1 cellular context compared by ENCODE assay signal in the genomic region with DNA sequence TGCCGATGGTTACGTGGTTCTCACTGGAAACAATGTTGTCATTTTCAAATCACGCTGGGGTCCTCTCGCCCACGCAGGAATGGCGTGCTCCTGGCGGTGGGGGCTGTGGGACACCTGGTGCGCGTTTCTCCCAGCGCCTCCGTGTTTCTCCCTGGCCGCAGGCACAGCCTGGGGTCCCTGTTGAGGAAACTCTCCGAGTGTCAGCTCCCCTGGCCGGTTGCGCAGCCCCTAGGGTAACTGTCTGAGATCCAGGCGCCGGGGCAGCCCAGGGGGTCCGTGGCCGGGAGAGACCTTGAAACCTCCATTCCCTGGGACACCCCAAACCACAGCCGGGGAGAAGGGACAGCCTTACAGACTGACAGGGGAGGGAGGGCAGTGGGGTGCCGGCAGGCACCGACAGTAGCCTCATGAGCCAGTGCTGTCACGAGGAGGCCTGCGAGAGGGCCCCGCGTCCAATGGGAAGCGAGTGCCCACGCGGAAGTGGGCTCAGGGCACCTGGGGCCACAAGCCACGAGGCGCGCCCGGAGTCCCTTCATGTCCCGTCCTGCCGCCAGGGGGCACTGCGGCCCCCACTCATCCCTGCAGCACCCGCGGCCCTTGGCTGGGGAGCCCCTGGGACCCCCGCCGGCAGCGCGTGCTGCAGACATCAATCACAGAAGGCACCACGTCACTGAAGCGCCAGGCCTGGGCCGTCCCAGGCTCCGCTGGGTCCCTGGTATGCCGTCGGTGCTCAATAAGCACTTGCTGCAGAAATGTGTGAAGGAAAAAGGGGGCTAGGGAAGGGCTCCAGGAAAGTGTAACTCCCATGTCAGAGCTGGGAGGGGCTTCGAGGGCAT.
TF ChIP-seq lines count a peak whose summit lies in the region.

No MANE protein-coding gene starts in this region.

TF ChIP-seq in HepG2, 621 proteins besides CTCF, POLR2A, EP300 and RAD21 (continued from another document and continues in another):
- TF ChIP-seq, protein P1, sequence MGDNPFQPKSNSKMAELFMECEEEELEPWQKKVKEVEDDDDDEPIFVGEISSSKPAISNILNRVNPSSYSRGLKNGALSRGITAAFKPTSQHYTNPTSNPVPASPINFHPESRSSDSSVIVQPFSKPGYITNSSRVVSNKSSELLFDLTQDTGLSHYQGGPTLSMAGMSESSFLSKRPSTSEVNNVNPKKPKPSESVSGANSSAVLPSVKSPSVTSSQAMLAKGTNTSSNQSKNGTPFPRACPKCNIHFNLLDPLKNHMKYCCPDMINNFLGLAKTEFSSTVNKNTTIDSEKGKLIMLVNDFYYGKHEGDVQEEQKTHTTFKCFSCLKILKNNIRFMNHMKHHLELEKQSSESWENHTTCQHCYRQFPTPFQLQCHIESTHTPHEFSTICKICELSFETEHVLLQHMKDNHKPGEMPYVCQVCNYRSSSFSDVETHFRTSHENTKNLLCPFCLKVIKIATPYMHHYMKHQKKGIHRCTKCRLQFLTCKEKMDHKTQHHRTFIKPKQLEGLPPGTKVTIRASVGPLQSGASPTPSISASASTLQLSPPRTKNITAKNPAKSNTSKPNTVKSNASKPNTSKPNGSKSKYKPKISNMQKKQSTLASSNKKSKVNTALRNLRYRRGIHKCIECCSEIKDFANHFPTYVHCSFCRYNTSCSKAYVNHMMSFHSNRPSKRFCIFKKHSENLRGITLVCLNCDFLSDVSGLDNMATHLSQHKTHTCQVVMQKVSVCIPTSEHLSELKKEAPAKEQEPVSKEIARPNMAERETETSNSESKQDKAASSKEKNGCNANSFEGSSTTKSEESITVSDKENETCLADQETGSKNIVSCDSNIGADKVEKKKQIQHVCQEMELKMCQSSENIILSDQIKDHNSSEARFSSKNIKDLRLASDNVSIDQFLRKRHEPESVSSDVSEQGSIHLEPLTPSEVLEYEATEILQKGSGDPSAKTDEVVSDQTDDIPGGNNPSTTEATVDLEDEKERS (CRISPR knock-in tag; IDR thresholded peaks at IDR 0.05): no peak
- TF ChIP-seq, protein P2, sequence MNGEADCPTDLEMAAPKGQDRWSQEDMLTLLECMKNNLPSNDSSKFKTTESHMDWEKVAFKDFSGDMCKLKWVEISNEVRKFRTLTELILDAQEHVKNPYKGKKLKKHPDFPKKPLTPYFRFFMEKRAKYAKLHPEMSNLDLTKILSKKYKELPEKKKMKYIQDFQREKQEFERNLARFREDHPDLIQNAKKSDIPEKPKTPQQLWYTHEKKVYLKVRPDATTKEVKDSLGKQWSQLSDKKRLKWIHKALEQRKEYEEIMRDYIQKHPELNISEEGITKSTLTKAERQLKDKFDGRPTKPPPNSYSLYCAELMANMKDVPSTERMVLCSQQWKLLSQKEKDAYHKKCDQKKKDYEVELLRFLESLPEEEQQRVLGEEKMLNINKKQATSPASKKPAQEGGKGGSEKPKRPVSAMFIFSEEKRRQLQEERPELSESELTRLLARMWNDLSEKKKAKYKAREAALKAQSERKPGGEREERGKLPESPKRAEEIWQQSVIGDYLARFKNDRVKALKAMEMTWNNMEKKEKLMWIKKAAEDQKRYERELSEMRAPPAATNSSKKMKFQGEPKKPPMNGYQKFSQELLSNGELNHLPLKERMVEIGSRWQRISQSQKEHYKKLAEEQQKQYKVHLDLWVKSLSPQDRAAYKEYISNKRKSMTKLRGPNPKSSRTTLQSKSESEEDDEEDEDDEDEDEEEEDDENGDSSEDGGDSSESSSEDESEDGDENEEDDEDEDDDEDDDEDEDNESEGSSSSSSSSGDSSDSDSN (CRISPR knock-in tag; IDR thresholded peaks at IDR 0.05): no peak
- TF ChIP-seq KDM2A (CRISPR knock-in tag; IDR thresholded peaks at IDR 0.05; ENCODE audit: borderline replicate concordance, low read depth) (peak; percentile 75), ZNF775 (CRISPR knock-in tag; IDR thresholded peaks at IDR 0.05; ENCODE audit: borderline replicate concordance) (no peak), YY1 (IDR thresholded peaks at IDR 0.05; ENCODE audit: insufficient read depth, insufficient replicate concordance, low read depth, low read length) (no peak), ZNF362 (CRISPR knock-in tag; IDR thresholded peaks at IDR 0.05; ENCODE audit: borderline replicate concordance) (no peak), ZFP91 (CRISPR knock-in tag; IDR thresholded peaks at IDR 0.05; ENCODE audit: borderline replicate concordance) (peak; percentile 81; the same call in 1 of the 2 replicates), GFI1 (CRISPR knock-in tag; IDR thresholded peaks at IDR 0.05; ENCODE audit: borderline replicate concordance) (no peak), NONO (IDR thresholded peaks at IDR 0.05) (no peak), NONO (CRISPR knock-in tag; conservative IDR thresholded peaks at IDR 0.05) (no peak), REPIN1 (CRISPR knock-in tag; IDR thresholded peaks at IDR 0.05; ENCODE audit: borderline replicate concordance, low read depth) (no peak), JUND (CRISPR knock-in tag; IDR thresholded peaks at IDR 0.05) (no peak), ZNF614 (CRISPR knock-in tag; IDR thresholded peaks at IDR 0.05; ENCODE audit: borderline replicate concordance) (no peak), ZSCAN21 (CRISPR knock-in tag; IDR thresholded peaks at IDR 0.05; ENCODE audit: borderline replicate concordance) (no peak), SIN3B (IDR thresholded peaks at IDR 0.05; ENCODE audit: low read length) (no peak), TBL1XR1 (IDR thresholded peaks at IDR 0.05; ENCODE audit: borderline replicate concordance, low read length, partially characterized antibody) (no peak), RFX3 (CRISPR knock-in tag; IDR thresholded peaks at IDR 0.05) (no peak), ZNF367 (CRISPR knock-in tag; IDR thresholded peaks at IDR 0.05; ENCODE audit: borderline replicate concordance) (no peak)
- TF ChIP-seq, protein P3, sequence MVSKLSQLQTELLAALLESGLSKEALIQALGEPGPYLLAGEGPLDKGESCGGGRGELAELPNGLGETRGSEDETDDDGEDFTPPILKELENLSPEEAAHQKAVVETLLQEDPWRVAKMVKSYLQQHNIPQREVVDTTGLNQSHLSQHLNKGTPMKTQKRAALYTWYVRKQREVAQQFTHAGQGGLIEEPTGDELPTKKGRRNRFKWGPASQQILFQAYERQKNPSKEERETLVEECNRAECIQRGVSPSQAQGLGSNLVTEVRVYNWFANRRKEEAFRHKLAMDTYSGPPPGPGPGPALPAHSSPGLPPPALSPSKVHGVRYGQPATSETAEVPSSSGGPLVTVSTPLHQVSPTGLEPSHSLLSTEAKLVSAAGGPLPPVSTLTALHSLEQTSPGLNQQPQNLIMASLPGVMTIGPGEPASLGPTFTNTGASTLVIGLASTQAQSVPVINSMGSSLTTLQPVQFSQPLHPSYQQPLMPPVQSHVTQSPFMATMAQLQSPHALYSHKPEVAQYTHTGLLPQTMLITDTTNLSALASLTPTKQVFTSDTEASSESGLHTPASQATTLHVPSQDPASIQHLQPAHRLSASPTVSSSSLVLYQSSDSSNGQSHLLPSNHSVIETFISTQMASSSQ (IDR thresholded peaks at IDR 0.05; ENCODE audit: low read depth): no peak
- TF ChIP-seq, protein P3 (CRISPR knock-in tag; IDR thresholded peaks at IDR 0.05; ENCODE audit: borderline replicate concordance): no peak
- TF ChIP-seq, protein P4, sequence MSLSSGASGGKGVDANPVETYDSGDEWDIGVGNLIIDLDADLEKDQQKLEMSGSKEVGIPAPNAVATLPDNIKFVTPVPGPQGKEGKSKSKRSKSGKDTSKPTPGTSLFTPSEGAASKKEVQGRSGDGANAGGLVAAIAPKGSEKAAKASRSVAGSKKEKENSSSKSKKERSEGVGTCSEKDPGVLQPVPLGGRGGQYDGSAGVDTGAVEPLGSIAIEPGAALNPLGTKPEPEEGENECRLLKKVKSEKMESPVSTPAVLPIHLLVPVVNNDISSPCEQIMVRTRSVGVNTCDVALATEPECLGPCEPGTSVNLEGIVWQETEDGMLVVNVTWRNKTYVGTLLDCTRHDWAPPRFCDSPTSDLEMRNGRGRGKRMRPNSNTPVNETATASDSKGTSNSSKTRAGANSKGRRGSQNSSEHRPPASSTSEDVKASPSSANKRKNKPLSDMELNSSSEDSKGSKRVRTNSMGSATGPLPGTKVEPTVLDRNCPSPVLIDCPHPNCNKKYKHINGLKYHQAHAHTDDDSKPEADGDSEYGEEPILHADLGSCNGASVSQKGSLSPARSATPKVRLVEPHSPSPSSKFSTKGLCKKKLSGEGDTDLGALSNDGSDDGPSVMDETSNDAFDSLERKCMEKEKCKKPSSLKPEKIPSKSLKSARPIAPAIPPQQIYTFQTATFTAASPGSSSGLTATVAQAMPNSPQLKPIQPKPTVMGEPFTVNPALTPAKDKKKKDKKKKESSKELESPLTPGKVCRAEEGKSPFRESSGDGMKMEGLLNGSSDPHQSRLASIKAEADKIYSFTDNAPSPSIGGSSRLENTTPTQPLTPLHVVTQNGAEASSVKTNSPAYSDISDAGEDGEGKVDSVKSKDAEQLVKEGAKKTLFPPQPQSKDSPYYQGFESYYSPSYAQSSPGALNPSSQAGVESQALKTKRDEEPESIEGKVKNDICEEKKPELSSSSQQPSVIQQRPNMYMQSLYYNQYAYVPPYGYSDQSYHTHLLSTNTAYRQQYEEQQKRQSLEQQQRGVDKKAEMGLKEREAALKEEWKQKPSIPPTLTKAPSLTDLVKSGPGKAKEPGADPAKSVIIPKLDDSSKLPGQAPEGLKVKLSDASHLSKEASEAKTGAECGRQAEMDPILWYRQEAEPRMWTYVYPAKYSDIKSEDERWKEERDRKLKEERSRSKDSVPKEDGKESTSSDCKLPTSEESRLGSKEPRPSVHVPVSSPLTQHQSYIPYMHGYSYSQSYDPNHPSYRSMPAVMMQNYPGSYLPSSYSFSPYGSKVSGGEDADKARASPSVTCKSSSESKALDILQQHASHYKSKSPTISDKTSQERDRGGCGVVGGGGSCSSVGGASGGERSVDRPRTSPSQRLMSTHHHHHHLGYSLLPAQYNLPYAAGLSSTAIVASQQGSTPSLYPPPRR (CRISPR knock-in tag; IDR thresholded peaks at IDR 0.05; ENCODE audit: borderline replicate concordance): no peak
- TF ChIP-seq, protein P5, sequence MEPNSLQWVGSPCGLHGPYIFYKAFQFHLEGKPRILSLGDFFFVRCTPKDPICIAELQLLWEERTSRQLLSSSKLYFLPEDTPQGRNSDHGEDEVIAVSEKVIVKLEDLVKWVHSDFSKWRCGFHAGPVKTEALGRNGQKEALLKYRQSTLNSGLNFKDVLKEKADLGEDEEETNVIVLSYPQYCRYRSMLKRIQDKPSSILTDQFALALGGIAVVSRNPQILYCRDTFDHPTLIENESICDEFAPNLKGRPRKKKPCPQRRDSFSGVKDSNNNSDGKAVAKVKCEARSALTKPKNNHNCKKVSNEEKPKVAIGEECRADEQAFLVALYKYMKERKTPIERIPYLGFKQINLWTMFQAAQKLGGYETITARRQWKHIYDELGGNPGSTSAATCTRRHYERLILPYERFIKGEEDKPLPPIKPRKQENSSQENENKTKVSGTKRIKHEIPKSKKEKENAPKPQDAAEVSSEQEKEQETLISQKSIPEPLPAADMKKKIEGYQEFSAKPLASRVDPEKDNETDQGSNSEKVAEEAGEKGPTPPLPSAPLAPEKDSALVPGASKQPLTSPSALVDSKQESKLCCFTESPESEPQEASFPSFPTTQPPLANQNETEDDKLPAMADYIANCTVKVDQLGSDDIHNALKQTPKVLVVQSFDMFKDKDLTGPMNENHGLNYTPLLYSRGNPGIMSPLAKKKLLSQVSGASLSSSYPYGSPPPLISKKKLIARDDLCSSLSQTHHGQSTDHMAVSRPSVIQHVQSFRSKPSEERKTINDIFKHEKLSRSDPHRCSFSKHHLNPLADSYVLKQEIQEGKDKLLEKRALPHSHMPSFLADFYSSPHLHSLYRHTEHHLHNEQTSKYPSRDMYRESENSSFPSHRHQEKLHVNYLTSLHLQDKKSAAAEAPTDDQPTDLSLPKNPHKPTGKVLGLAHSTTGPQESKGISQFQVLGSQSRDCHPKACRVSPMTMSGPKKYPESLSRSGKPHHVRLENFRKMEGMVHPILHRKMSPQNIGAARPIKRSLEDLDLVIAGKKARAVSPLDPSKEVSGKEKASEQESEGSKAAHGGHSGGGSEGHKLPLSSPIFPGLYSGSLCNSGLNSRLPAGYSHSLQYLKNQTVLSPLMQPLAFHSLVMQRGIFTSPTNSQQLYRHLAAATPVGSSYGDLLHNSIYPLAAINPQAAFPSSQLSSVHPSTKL (CRISPR knock-in tag; IDR thresholded peaks at IDR 0.05): 0 out of 2 replicates have a peak, but pooled peaks have one; percentile 8
- TF ChIP-seq, protein P6, sequence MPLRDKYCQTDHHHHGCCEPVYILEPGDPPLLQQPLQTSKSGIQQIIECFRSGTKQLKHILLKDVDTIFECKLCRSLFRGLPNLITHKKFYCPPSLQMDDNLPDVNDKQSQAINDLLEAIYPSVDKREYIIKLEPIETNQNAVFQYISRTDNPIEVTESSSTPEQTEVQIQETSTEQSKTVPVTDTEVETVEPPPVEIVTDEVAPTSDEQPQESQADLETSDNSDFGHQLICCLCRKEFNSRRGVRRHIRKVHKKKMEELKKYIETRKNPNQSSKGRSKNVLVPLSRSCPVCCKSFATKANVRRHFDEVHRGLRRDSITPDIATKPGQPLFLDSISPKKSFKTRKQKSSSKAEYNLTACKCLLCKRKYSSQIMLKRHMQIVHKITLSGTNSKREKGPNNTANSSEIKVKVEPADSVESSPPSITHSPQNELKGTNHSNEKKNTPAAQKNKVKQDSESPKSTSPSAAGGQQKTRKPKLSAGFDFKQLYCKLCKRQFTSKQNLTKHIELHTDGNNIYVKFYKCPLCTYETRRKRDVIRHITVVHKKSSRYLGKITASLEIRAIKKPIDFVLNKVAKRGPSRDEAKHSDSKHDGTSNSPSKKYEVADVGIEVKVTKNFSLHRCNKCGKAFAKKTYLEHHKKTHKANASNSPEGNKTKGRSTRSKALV (CRISPR knock-in tag; IDR thresholded peaks at IDR 0.05): no peak
